ENCODE assay signal across 9 cellular contexts in genomic region chr19:19997656-19998268, GRCh38. TPM values are rescaled to one million over a fixed set of nuclear protein-coding genes. Genes with fewer than 3 reads are reported as not detected.
DNase-seq lines count a peak whose midpoint lies in the region; ATAC-seq, FAIRE-seq and TF ChIP-seq lines count a peak whose summit lies in the region.
"Had no signal": no experiment of that assay in that cellular context is flagged by ENCODE, and none has a peak within 500 bp of the region (broad histone marks: within the 10 kb centered on the region; RNA-seq: fewer than 3 reads in every experiment).

No MANE protein-coding gene starts in this region.

- H3K4me1 ChIP-seq in endothelial cell of umbilical vein (ENCODE audit: control insufficient read depth, extremely low read depth, insufficient read depth, low read length) (no peaks in the 10 kb centered on the region), parathyroid adenoma (no peaks in the 10 kb centered on the region)

- H3K36me3 ChIP-seq in H7 (replicated peaks; ENCODE audit: control insufficient read depth, insufficient read depth, low read length) (no peaks in the 10 kb centered on the region), endothelial cell of umbilical vein (ENCODE audit: control insufficient read depth in 2 of 2, extremely low read depth in 1 of 2, insufficient read depth in 2 of 2, low read length in 2 of 2) (no peaks in the 10 kb centered on the region), parathyroid adenoma (ENCODE audit: control insufficient read depth, insufficient read depth, low read length) (no peaks in the 10 kb centered on the region)
- H3K36me3 ChIP-seq: ovary had no signal

- CTCF ChIA-PET in endothelial cell of umbilical vein (lab: Charles Lee) = interaction anchor here (1.3 kb wide), 1 partner anchor 240 kb away, joined by 3 read pairs; no protein-coding TSS in a partner anchor

- H3K79me2 ChIP-seq in endothelial cell of umbilical vein (ENCODE audit: control insufficient read depth, insufficient read depth, low read length) (no peaks in the 10 kb centered on the region), parathyroid adenoma (no peaks in the 10 kb centered on the region)

- peak; percentile 66 for DNase-seq in H7
- DNase-seq in activated CD4-positive, alpha-beta T cell treated with anti-CD3 and anti-CD28 coated beads for 1 hour = peak; percentile 9
- DNase-seq in endothelial cell of umbilical vein (ENCODE audit: low read depth, low spot score) = no peak
- no peak for DNase-seq in foreskin melanocyte
- DNase-seq in GM12891 (ENCODE audit: insufficient read length, low spot score) = no peak
- DNase-seq in LoVo (ENCODE audit: low spot score) = no peak

- no peak overlapping the region for H3K9ac ChIP-seq in endothelial cell of umbilical vein (replicated peaks; ENCODE audit: extremely low read depth, insufficient read depth, low read length)
- no peak overlapping the region for H3K9ac ChIP-seq in parathyroid adenoma

- TF ChIP-seq POLR2A in endothelial cell of umbilical vein (IDR thresholded peaks at IDR 0.05; ENCODE audit: low read depth, low read length) = no peak
- no peak for TF ChIP-seq POLR2A in GM12891 (IDR thresholded peaks at IDR 0.05; ENCODE audit: low read depth, low read length)

- BruUV-seq in endothelial cell of umbilical vein (replicated peaks; lab: Mats Ljungman, UMichigan) = no TSS peak

- H3K27ac ChIP-seq in endothelial cell of umbilical vein (ENCODE audit: insufficient read depth, low read depth, low read length) (no peak overlapping the region), parathyroid adenoma (no peak overlapping the region)
- H3K27ac ChIP-seq: ovary had no signal

- TF ChIP-seq CTCF in endothelial cell of umbilical vein (IDR thresholded peaks at IDR 0.05; ENCODE audit: extremely low read depth in 1 of 2, insufficient read depth in 1 of 2, low read depth in 1 of 2, low read length in 2 of 2) = peak; percentile 12 to 36
- peak; percentile 36 for TF ChIP-seq CTCF in parathyroid adenoma (IDR thresholded peaks at IDR 0.05)

- no peak for ATAC-seq in GM21367 (IDR thresholded peaks at IDR 0.05; ENCODE audit: unreplicated experiment)

- no peaks in the 10 kb centered on the region for H3K9me1 ChIP-seq in endothelial cell of umbilical vein (replicated peaks; ENCODE audit: control insufficient read depth, extremely low read depth, insufficient read depth, low read length)

- POLR2A ChIA-PET in endothelial cell of umbilical vein (lab: Charles Lee) = no interaction called here

- no peaks in the 10 kb centered on the region for H4K20me1 ChIP-seq in endothelial cell of umbilical vein (replicated peaks; ENCODE audit: control insufficient read depth, extremely low read depth, insufficient read depth, low read length)

- H3K4me2 ChIP-seq in endothelial cell of umbilical vein (ENCODE audit: insufficient read depth, low read length) (no peak overlapping the region), parathyroid adenoma (ENCODE audit: low read length) (no peak overlapping the region)

- H3K27me3 ChIP-seq in H7 (ENCODE audit: control insufficient read depth, insufficient read depth, low read length) (no peaks in the 10 kb centered on the region), endothelial cell of umbilical vein (ENCODE audit: control insufficient read depth in 2 of 2, insufficient read depth in 2 of 2, low read length in 2 of 2) (no peaks in the 10 kb centered on the region), parathyroid adenoma (ENCODE audit: control insufficient read depth, insufficient read depth, low read length) (no peaks in the 10 kb centered on the region)
- H3K27me3 ChIP-seq: ovary had no signal

- H2AFZ ChIP-seq in endothelial cell of umbilical vein (ENCODE audit: low read depth, low read length) = no peak overlapping the region
- no peak overlapping the region for H2AFZ ChIP-seq in parathyroid adenoma

- no peak for FAIRE-seq in endothelial cell of umbilical vein (lab: Jason Lieb, UNC)
- FAIRE-seq in GM12891 (lab: Jason Lieb, UNC) = no peak

- no peaks in the 10 kb centered on the region for H3K9me3 ChIP-seq in endothelial cell of umbilical vein (replicated peaks; ENCODE audit: control insufficient read depth, insufficient read depth, low read length)
- H3K9me3 ChIP-seq in parathyroid adenoma (ENCODE audit: control insufficient read depth, low read length) = no peaks in the 10 kb centered on the region
- H3K9me3 ChIP-seq: ovary had no signal

- dilution Hi-C loops in endothelial cell of umbilical vein (cut with MboI; ENCODE audit: extremely low pct_ligation_motif_present, low sequenced_read_pairs) = no loop called here

- H3K4me3 ChIP-seq in H7 (ENCODE audit: insufficient read depth, low read depth, low read length) = no peak overlapping the region
- H3K4me3 ChIP-seq in endothelial cell of umbilical vein (replicated peaks in 1 of 3; ENCODE audit: insufficient read depth in 1 of 3, low read depth in 1 of 3, low read length in 3 of 3) = no peak overlapping the region
- H3K4me3 ChIP-seq in parathyroid adenoma (ENCODE audit: low read depth, low read length) = no peak overlapping the region
- H3K4me3 ChIP-seq: ovary had no signal

- intact Hi-C loops in endothelial cell of umbilical vein (cut with micrococcal nuclease) = no loop called here

TF ChIP-seq in endothelial cell of umbilical vein, 7 proteins besides CTCF, POLR2A, EP300 and RAD21:
- TF ChIP-seq EZH2 (IDR thresholded peaks at IDR 0.05; ENCODE audit: borderline replicate concordance, low read depth, low read length, severe bottlenecking) = no peak
- no peak for TF ChIP-seq POLR2AphosphoS5 (IDR thresholded peaks at IDR 0.05; ENCODE audit: insufficient read depth, low read depth, low read length)
- no peak for TF ChIP-seq GATA2 (IDR thresholded peaks at IDR 0.05; ENCODE audit: insufficient read depth, insufficient read length, low read depth, low read length)
- TF ChIP-seq MYC (IDR thresholded peaks at IDR 0.05; ENCODE audit: low read depth, low read length) = no peak
- TF ChIP-seq MAX (IDR thresholded peaks at IDR 0.05; ENCODE audit: insufficient read depth, insufficient read length) = no peak
- no peak for TF ChIP-seq JUN (IDR thresholded peaks at IDR 0.05; ENCODE audit: borderline replicate concordance, insufficient read depth, insufficient read length, low read depth)
- no peak for TF ChIP-seq FOS (IDR thresholded peaks at IDR 0.05; ENCODE audit: borderline replicate concordance, insufficient read depth, low read length)

TF ChIP-seq in GM12891, 5 proteins besides CTCF, POLR2A, EP300 and RAD21:
- TF ChIP-seq POLR2AphosphoS5 (IDR thresholded peaks at IDR 0.05; ENCODE audit: low read depth, low read length) (no peak), SPI1 (IDR thresholded peaks at IDR 0.05; ENCODE audit: low read depth, low read length) (no peak), TAF1 (IDR thresholded peaks at IDR 0.05; ENCODE audit: low read depth, low read length) (no peak), PAX5 (IDR thresholded peaks at IDR 0.05; ENCODE audit: insufficient read depth, low read length, severe bottlenecking) (no peak), POU2F2 (IDR thresholded peaks at IDR 0.05; ENCODE audit: low read depth, low read length) (no peak)
TF ChIP-seq in GM12891: peak in this region for 0.

RNA-seq across cellular contexts. Expression of gene ZNF682, which starts 41.5 kb away (rescaled TPM):
- total RNA-seq in H7 (2014; rRNA removed; shearing (Covaris generic)) = 2.4 and 4.4 TPM in 2 replicates
- total RNA-seq in endothelial cell of umbilical vein = 3.4 TPM in 2 replicates
- 2.3 and 2.8 TPM in 2 replicates for polyA plus RNA-seq in endothelial cell of umbilical vein
- 3.8 and 3.9 TPM in 2 replicates for polyA plus RNA-seq in endothelial cell of umbilical vein (2011; cell fraction: cytosol; rRNA removed)
- 9.4 and 10.5 TPM in 2 replicates for polyA plus RNA-seq in endothelial cell of umbilical vein (2011; cell fraction: nucleus; rRNA removed)
- 0.17 TPM in 1 of 2 replicates, not detected in the other for polyA plus RNA-seq in endothelial cell of umbilical vein (2012)
- polyA minus RNA-seq in endothelial cell of umbilical vein = 2.1 and 2.5 TPM in 2 replicates
- not detected for polyA minus RNA-seq in endothelial cell of umbilical vein (2011; cell fraction: cytosol; rRNA and poly(A)+ RNA removed)
- 3.6 and 5.2 TPM in 2 replicates for polyA minus RNA-seq in endothelial cell of umbilical vein (2011; cell fraction: nucleus; rRNA and poly(A)+ RNA removed)
- 1.5 TPM for polyA plus RNA-seq in GM12891 (2012; ENCODE audit: low read depth, missing spikeins)

Comparison
In these comparisons a context has a peak if more than half of its experiments do, and no peak if none do; other contexts are left out.
1. DNase-seq: peak in H7 (single experiment) and activated CD4-positive, alpha-beta T cell treated with anti-CD3 and anti-CD28 coated beads for 1 hour (single experiment); none in endothelial cell of umbilical vein (single experiment), foreskin melanocyte (single experiment), GM12891 (single experiment) and LoVo (single experiment).